ENCODE assay signal across 27 cellular contexts in genomic region chr4:98905297-98905696, GRCh38. TPM values are rescaled to one million over a fixed set of nuclear protein-coding genes. Genes with fewer than 3 reads are reported as not detected.
DNase-seq lines count a peak whose midpoint lies in the region; ATAC-seq, FAIRE-seq and TF ChIP-seq lines count a peak whose summit lies in the region.
"Had no signal": no experiment of that assay in that cellular context is flagged by ENCODE, and none has a peak within 500 bp of the region (broad histone marks: within the 10 kb centered on the region; RNA-seq: fewer than 3 reads in every experiment).

No MANE protein-coding gene starts in this region.

- H2BK20ac ChIP-seq in H9 (ENCODE audit: low read depth, low read length, poor library complexity, severe bottlenecking): no peak overlapping the region

- H4K91ac ChIP-seq in H9 (ENCODE audit: insufficient read length, low read depth, low read length): no peak overlapping the region

- H4K20me1 ChIP-seq in HepG2 (ENCODE audit: insufficient read depth, low read length) (peaks cover 43% of the 10 kb centered on the region; the same call in 1 of the 2 replicates), H9 (ENCODE audit: control insufficient read depth, insufficient read depth, insufficient read length) (no peaks in the 10 kb centered on the region), GM12878 (ENCODE audit: control insufficient read depth, insufficient read depth) (no peaks in the 10 kb centered on the region)

- H2BK12ac ChIP-seq in H9 (ENCODE audit: insufficient read length, low read depth, low read length): no peak overlapping the region

- in situ Hi-C loops in HepG2 (cut with HindIII; ENCODE audit: extremely low pct_ligation_motif_present, low pct_unique_long_range_greater_than_20kb): no loop called here
- in situ Hi-C loops in GM12878 (cut with MboI): no loop called here

- H4K5ac ChIP-seq in H9 (ENCODE audit: insufficient read length, low read depth, low read length): no peak overlapping the region

- H3K9ac ChIP-seq in HepG2 (ENCODE audit: insufficient read depth, low read depth, low read length): no peak overlapping the region
- H3K9ac ChIP-seq in H9 (ENCODE audit: extremely low read depth, insufficient read length, low read length): no peak overlapping the region
- H3K9ac ChIP-seq in GM12878 (ENCODE audit: control insufficient read depth, insufficient read depth, low read length): no peak overlapping the region

- POLR2A ChIA-PET in HepG2 (lab: Yijun Ruan, JAX): no interaction called here
- POLR2A ChIA-PET in GM12878 (lab: Charles Lee): interaction anchor here (0.6 to 2.3 kb wide), 2 partner anchors 11 to 22 kb away, joined by 5 to 7 read pairs; no protein-coding TSS in a partner anchor

- RAD21 ChIA-PET in GM12878 (lab: Charles Lee; ENCODE audit: unreplicated experiment): interaction anchor here (0.9 kb wide), 1 partner anchor 23 kb away, joined by 4 read pairs; the partner anchor contains the start of gene EIF4E

- H3K4me1 Mint-ChIP-seq in H9: peaks cover 37 to 40% of the 10 kb centered on the region in 2 experiments
- peaks cover 38 to 71% of the 10 kb centered on the region in 2 donors for H3K4me1 Mint-ChIP-seq in stimulated activated naive B cell treated with anti-CD40 and anti-IgM and Interleukin-4, amounts not matched to agents 10 μg/mL and 1 μg/mL and 100 μg/mL, for 72 hours

- TF ChIP-seq CTCF in HepG2 (CRISPR knock-in tag; IDR thresholded peaks at IDR 0.05) (no peak), right lobe of liver (IDR thresholded peaks at IDR 0.05) (no peak), H9 (conservative IDR thresholded peaks at IDR 0.05) (no peak), GM12878 (IDR thresholded peaks at IDR 0.05 in 2 of 3, conservative IDR thresholded peaks at IDR 0.05 in 1 of 3; ENCODE audit: control insufficient read depth in 2 of 3, extremely low read depth in 1 of 3, insufficient read depth in 1 of 3, low read depth in 3 of 3, low read length in 3 of 3) (no peak), GM20000 (IDR thresholded peaks at IDR 0.05; ENCODE audit: extremely low read depth, missing control alignments) (no peak)

- H3K23ac ChIP-seq in H9 (ENCODE audit: insufficient read length, low read depth, low read length): no peak overlapping the region

- H2BK15ac ChIP-seq in H9 (ENCODE audit: low read depth, low read length): no peak overlapping the region

- CTCF ChIA-PET in HepG2 (lab: Yijun Ruan, JAX; ENCODE audit: low intra/inter-chr PET ratio, low total read pairs): no interaction called here
- CTCF ChIA-PET in GM12878 (lab: Yijun Ruan, JAX): interaction anchor here (0.8 to 1.5 kb wide), 2 partner anchors 16 to 22 kb away, joined by 3 to 5 read pairs; no protein-coding TSS in a partner anchor

- TF ChIP-seq RAD21 in HepG2 (CRISPR knock-in tag; IDR thresholded peaks at IDR 0.05) (no peak), GM12878 (IDR thresholded peaks at IDR 0.05; ENCODE audit: insufficient read depth, low read depth, low read length) (no peak)

- H2AFZ ChIP-seq in HepG2 (ENCODE audit: low read length) (no peak overlapping the region), H9 (ENCODE audit: low read length) (no peak overlapping the region), GM12878 (ENCODE audit: control insufficient read depth, low read depth, low read length) (no peak overlapping the region)

- no peaks in the 10 kb centered on the region for H3K27me3 Mint-ChIP-seq in H9 (ENCODE audit: low read depth)
- H3K27me3 Mint-ChIP-seq in stimulated activated naive B cell treated with anti-CD40 and anti-IgM and Interleukin-4, amounts not matched to agents 10 μg/mL and 1 μg/mL and 100 μg/mL, for 72 hours: no peaks in the 10 kb centered on the region
- H3K27me3 Mint-ChIP-seq: activated B cell treated with CpG ODN at 0.5 μM for 24 hours; dendritic cell treated with granulocyte-macrophage colony-stimulating factor and Interleukin-4, amounts not matched to agents 40 ng/mL and 50 ng/mL, for 4 days had no signal

- ATAC-seq in HepG2 (no peak), right lobe of liver (no peak), GM12878 (peak; percentile 57), HG03196 (IDR thresholded peaks at IDR 0.05; ENCODE audit: unreplicated experiment) (no peak)
- ATAC-seq in stimulated activated naive B cell treated with anti-CD40 and anti-IgM and Interleukin-4, amounts not matched to agents 10 μg/mL and 1 μg/mL and 100 μg/mL, for 72 hours (replicated peaks): peak in 1 of 2 donors; percentile 45
- ATAC-seq: K562; right cardiac atrium; stimulated activated naive CD8-positive, alpha-beta T cell treated with anti-CD3 and anti-CD28 coated beads, Interleukin-15, Interleukin-2, amounts not matched to agents 100 U/mL and 50 U/mL, for 24 hours had no signal

- no peak overlapping the region for H2BK120ac ChIP-seq in H9 (ENCODE audit: low read depth, low read length, poor library complexity, severe bottlenecking)

- H3K27ac ChIP-seq in HepG2 (ENCODE audit: extremely low read length, insufficient read depth, low read length): no peak overlapping the region
- no peak overlapping the region for H3K27ac ChIP-seq in right lobe of liver
- no peak overlapping the region for H3K27ac ChIP-seq in H9 (ENCODE audit: insufficient read length, low read depth, low read length)
- no peak overlapping the region for H3K27ac ChIP-seq in GM12878 (ENCODE audit: control insufficient read depth, insufficient read depth)
- H3K27ac ChIP-seq: SJCRH30, thoracic aorta had no signal

- peak overlapping the region; percentile 7 to 69 (median 22); a peak in 4 of 7 replicates for H3K27ac Mint-ChIP-seq in H9
- H3K27ac Mint-ChIP-seq in stimulated activated naive B cell treated with anti-CD40 and anti-IgM and Interleukin-4, amounts not matched to agents 10 μg/mL and 1 μg/mL and 100 μg/mL, for 72 hours: peak overlapping the region; percentile 20
- H3K27ac Mint-ChIP-seq: activated B cell treated with CpG ODN at 0.5 μM for 24 hours; dendritic cell treated with granulocyte-macrophage colony-stimulating factor and Interleukin-4, amounts not matched to agents 40 ng/mL and 50 ng/mL, for 4 days had no signal

- H3K18ac ChIP-seq in H9 (ENCODE audit: insufficient read length, low read depth, low read length): no peak overlapping the region

- no peak overlapping the region for H3K14ac ChIP-seq in H9 (ENCODE audit: insufficient read depth, low read length)

- H3K4me3 ChIP-seq in HepG2 (replicated peaks in 1 of 3; ENCODE audit: insufficient read depth in 1 of 3, low read depth in 2 of 3, low read length in 3 of 3): no peak overlapping the region
- no peak overlapping the region for H3K4me3 ChIP-seq in right lobe of liver
- H3K4me3 ChIP-seq in GM12878: no peak overlapping the region
- H3K4me3 ChIP-seq: K562, SJCRH30, thoracic aorta had no signal

- H3K79me2 ChIP-seq in HepG2 (ENCODE audit: insufficient read depth, low read length): peaks cover 95% of the 10 kb centered on the region
- H3K79me2 ChIP-seq in H9 (ENCODE audit: insufficient read depth, low read length): peaks cover 62% of the 10 kb centered on the region
- peaks cover 85% of the 10 kb centered on the region for H3K79me2 ChIP-seq in GM12878 (ENCODE audit: control insufficient read depth, insufficient read depth, low read length)

- H3K56ac ChIP-seq in H9 (ENCODE audit: insufficient read length, low read depth, low read length): no peak overlapping the region

- TF ChIP-seq POLR2A in HepG2 (IDR thresholded peaks at IDR 0.05; ENCODE audit: insufficient read depth in 1 of 2, low read depth in 2 of 2, low read length in 2 of 2): no peak
- TF ChIP-seq POLR2A in right lobe of liver (IDR thresholded peaks at IDR 0.05): no peak
- no peak for TF ChIP-seq POLR2A in GM12878 (IDR thresholded peaks at IDR 0.05; ENCODE audit: low read depth, low read length)

- H3K36me3 Mint-ChIP-seq in H9 (ENCODE audit: insufficient read depth in 1 of 3, low read depth in 3 of 3): peaks cover 14 to 27% (median 23%) of the 10 kb centered on the region in 3 experiments; a peak in 6 of 7 replicates
- H3K36me3 Mint-ChIP-seq in stimulated activated naive B cell treated with anti-CD40 and anti-IgM and Interleukin-4, amounts not matched to agents 10 μg/mL and 1 μg/mL and 100 μg/mL, for 72 hours: peaks cover 34 to 44% of the 10 kb centered on the region in 2 donors

- no peaks in the 10 kb centered on the region for H3K9me3 Mint-ChIP-seq in H9
- H3K9me3 Mint-ChIP-seq in stimulated activated naive B cell treated with anti-CD40 and anti-IgM and Interleukin-4, amounts not matched to agents 10 μg/mL and 1 μg/mL and 100 μg/mL, for 72 hours: no peaks in the 10 kb centered on the region
- H3K9me3 Mint-ChIP-seq: activated B cell treated with CpG ODN at 0.5 μM for 24 hours; dendritic cell treated with granulocyte-macrophage colony-stimulating factor and Interleukin-4, amounts not matched to agents 40 ng/mL and 50 ng/mL, for 4 days had no signal

- no peak overlapping the region for H3T11ph ChIP-seq in H9 (ENCODE audit: low read length)

- H3K36me3 ChIP-seq in HepG2 (replicated peaks in 1 of 2; ENCODE audit: control insufficient read depth in 1 of 2, insufficient read depth in 2 of 2, low read length in 2 of 2): peaks cover 2 to 25% of the 10 kb centered on the region in 2 experiments
- peaks cover 0 to 9% (median 2%) of the 10 kb centered on the region in 4 donors for H3K36me3 ChIP-seq in right lobe of liver
- H3K36me3 ChIP-seq in GM12878 (ENCODE audit: control insufficient read depth in 2 of 2, insufficient read depth in 2 of 2, low read length in 1 of 2): peaks cover 0 to 15% of the 10 kb centered on the region in 2 experiments; a peak in 1 of 4 replicates

- H3K4ac ChIP-seq in H9 (ENCODE audit: low read depth, low read length): no peak overlapping the region

- no peak overlapping the region for H2AK5ac ChIP-seq in H9 (ENCODE audit: insufficient read length, low read length)

- H3K9me3 ChIP-seq in HepG2 (ENCODE audit: low read length) (no peaks in the 10 kb centered on the region), right lobe of liver (no peaks in the 10 kb centered on the region), H9 (ENCODE audit: control insufficient read depth, low read depth, low read length) (no peaks in the 10 kb centered on the region), GM12878 (replicated peaks; ENCODE audit: control insufficient read depth, insufficient read depth, low read length) (no peaks in the 10 kb centered on the region)
- H3K9me3 ChIP-seq: thoracic aorta had no signal

- WGBS in HepG2 (ENCODE audit: low lambda C conversion rate): 96% methylated on average over 3 of the region's 3 CpGs
- 87% methylated on average over 3 of the region's 3 CpGs for WGBS in right lobe of liver (ENCODE audit: insufficient coverage, low coverage, low lambda C conversion rate, missing lambda C conversion rate)
- no CpG with 5 or more reads among the region's 3 CpGs for WGBS in H9 (ENCODE audit: extremely low coverage, insufficient read length, low lambda C conversion rate)
- WGBS in GM12878 (ENCODE audit: insufficient coverage, insufficient replicate concordance, low lambda C conversion rate, missing lambda C conversion rate): 94% methylated on average over 3 of the region's 3 CpGs

- DNase-seq in HepG2 (ENCODE audit: low spot score) (no peak), right lobe of liver (no peak), H9 (no peak), GM12878 (ENCODE audit: low read depth, low spot score) (no peak), GM20000 (ENCODE audit: low spot score) (no peak)
- DNase-seq in stimulated activated naive B cell treated with anti-CD40 and anti-IgM and Interleukin-4, amounts not matched to agents 10 μg/mL and 1 μg/mL and 100 μg/mL, for 72 hours: no peak
- DNase-seq: ACHN; activated B cell treated with CpG ODN at 0.5 μM for 24 hours; activated CD4-positive, alpha-beta T cell treated with anti-CD3 and anti-CD28 coated beads, Interleukin-2, amount 50 U/mL, for 48 hours; activated CD8-positive, alpha-beta memory T cell treated with anti-CD3 and anti-CD28 coated beads, Interleukin-2, amount 50 U/mL, for 4 hours; activated effector memory CD4-positive, alpha-beta T cell treated with anti-CD3 and anti-CD28 coated beads, Interleukin-2, amount 50 U/mL, for 16 hours; central memory CD4-positive, alpha-beta T cell; COR-L47; erythroblast; GOT3; NCI-H1048; NCI-H2107; NCI-H446; posterior cingulate gyrus; right cardiac atrium; SJCRH30; stimulated activated CD4-positive, alpha-beta T cell treated with anti-CD3 and anti-CD28 coated beads, Interleukin-1b, Interleukin-23, amount 100 ng/mL, for 48 hours; stimulated activated naive CD8-positive, alpha-beta T cell treated with anti-CD3 and anti-CD28 coated beads, Interleukin-15, Interleukin-2, amounts not matched to agents 100 U/mL and 50 U/mL, for 24 hours had no signal

- no peak overlapping the region for H2BK5ac ChIP-seq in H9 (ENCODE audit: insufficient read length, low read length)

- BruUV-seq in HepG2 (replicated peaks; lab: Mats Ljungman, UMichigan) (no TSS peak), GM12878 (replicated peaks; lab: Mats Ljungman, UMichigan) (no TSS peak)

- peaks cover 17% of the 10 kb centered on the region for H3K79me1 ChIP-seq in H9 (ENCODE audit: insufficient read depth, low read depth, low read length, poor library complexity, severe bottlenecking)

- H4K8ac ChIP-seq in H9 (replicated peaks; ENCODE audit: insufficient read length, low read depth, low read length): no peak overlapping the region

- H3K27me3 ChIP-seq in HepG2 (ENCODE audit: control insufficient read depth in 1 of 2, insufficient read depth in 2 of 2, low read length in 2 of 2): no peaks in the 10 kb centered on the region
- no peaks in the 10 kb centered on the region for H3K27me3 ChIP-seq in right lobe of liver
- H3K27me3 ChIP-seq in H9 (ENCODE audit: insufficient read depth, low read length): no peaks in the 10 kb centered on the region
- no peaks in the 10 kb centered on the region for H3K27me3 ChIP-seq in GM12878 (replicated peaks in 1 of 2; ENCODE audit: control insufficient read depth in 2 of 2, insufficient read depth in 2 of 2, low read length in 1 of 2)
- H3K27me3 ChIP-seq: SJCRH30 had no signal

- no peak for TF ChIP-seq EP300 in HepG2 (IDR thresholded peaks at IDR 0.05; ENCODE audit: low read depth in 2 of 2, low read length in 2 of 2)
- no peak for TF ChIP-seq EP300 in HepG2 (CRISPR knock-in tag; IDR thresholded peaks at IDR 0.05; ENCODE audit: borderline replicate concordance)
- no peak for TF ChIP-seq EP300 in GM12878 (IDR thresholded peaks at IDR 0.05; ENCODE audit: borderline replicate concordance in 1 of 2, control insufficient read depth in 1 of 2, low read depth in 2 of 2, low read length in 2 of 2)

- intact Hi-C loops in HepG2 (cut with micrococcal nuclease; ENCODE audit: unreplicated experiment): no loop called here
- intact Hi-C loops in right lobe of liver (cut with DNase I): no loop called here
- intact Hi-C loops in GM12878 (cut with micrococcal nuclease; ENCODE audit: unreplicated experiment): no loop called here

- FAIRE-seq in HepG2 (lab: Jason Lieb, UNC) (no peak), GM12878 (lab: Jason Lieb, UNC) (no peak)
- FAIRE-seq: K562 had no signal

- no peak overlapping the region for H3K4me2 ChIP-seq in HepG2 (ENCODE audit: low read depth, low read length)
- no peak overlapping the region for H3K4me2 ChIP-seq in H9 (ENCODE audit: insufficient read depth, insufficient read length, low read length)
- H3K4me2 ChIP-seq in GM12878 (ENCODE audit: control insufficient read depth, insufficient read depth): no peak overlapping the region

- no peak overlapping the region for H3K4me3 Mint-ChIP-seq in H9
- H3K4me3 Mint-ChIP-seq in stimulated activated naive B cell treated with anti-CD40 and anti-IgM and Interleukin-4, amounts not matched to agents 10 μg/mL and 1 μg/mL and 100 μg/mL, for 72 hours: no peak overlapping the region
- H3K4me3 Mint-ChIP-seq: activated B cell treated with CpG ODN at 0.5 μM for 24 hours; dendritic cell treated with granulocyte-macrophage colony-stimulating factor and Interleukin-4, amounts not matched to agents 40 ng/mL and 50 ng/mL, for 4 days had no signal

- no peaks in the 10 kb centered on the region for H3K23me2 ChIP-seq in H9 (ENCODE audit: insufficient read length, low read depth, low read length, poor library complexity, severe bottlenecking)

- H3K4me1 ChIP-seq in HepG2 (ENCODE audit: insufficient read depth, low read length) (peaks cover 25% of the 10 kb centered on the region), right lobe of liver (peaks cover 0 to 24% (median 0%) of the 10 kb centered on the region in 4 donors), H9 (ENCODE audit: insufficient read depth, low read length) (peaks cover 2% of the 10 kb centered on the region; the same call in 1 of the 2 replicates), GM12878 (ENCODE audit: control insufficient read depth, insufficient read depth, low read length) (peaks cover 4% of the 10 kb centered on the region; the same call in 1 of the 2 replicates)
- H3K4me1 ChIP-seq: SJCRH30 had no signal

- SMC1A ChIA-PET in GM12878 (lab: Charles Lee; ENCODE audit: uncharacterized antibody, unreplicated experiment): interaction anchor here (0.6 to 1.1 kb wide), 2 partner anchors 14 to 761 kb away, joined by 3 to 6 read pairs; no protein-coding TSS in a partner anchor

RNA-seq across cellular contexts. Expression of gene EIF4E, which starts 23.6 kb away (rescaled TPM):
- total RNA-seq in HepG2 (2016; rRNA removed; fragmentation: Illumina TruSeq; extraction: Trizol) (194 and 288 TPM in 2 replicates), right lobe of liver (10 to 100 TPM; 28.4 to 48.8 (median 34.3) TPM), H9 (2021) (163 and 166 TPM in 2 replicates), GM12878 (2014; rRNA removed) (110 and 150 TPM in 2 replicates), GM12878 (2014; rRNA removed; fragmentation: Illumina TruSeq; extraction: Trizol) (247 and 272 TPM in 2 replicates), GM12878 (2021) (104 and 119 TPM in 2 replicates)
- total RNA-seq in HepG2 (2016; cell fraction: cytosol; rRNA removed; fragmentation: Illumina TruSeq; extraction: Trizol; ENCODE audit: low read depth): 40.9 and 48.1 TPM in 2 replicates
- 189 and 288 TPM in 2 replicates for total RNA-seq in HepG2 (2016; cell fraction: insoluble cytoplasmic fraction; rRNA removed; fragmentation: Illumina TruSeq; extraction: Trizol)
- 81.4 and 95.8 TPM in 2 replicates for total RNA-seq in HepG2 (2016; cell fraction: membrane; rRNA removed; fragmentation: Illumina TruSeq; extraction: Trizol)
- total RNA-seq in HepG2 (2016; cell fraction: nucleus; rRNA removed; fragmentation: Illumina TruSeq; extraction: Trizol): 82.9 and 99.3 TPM in 2 replicates
- polyA plus RNA-seq in HepG2 (2011; rRNA removed) (37.1 and 50.8 TPM in 2 replicates), GM12878 (2011; rRNA removed) (158 and 229 TPM in 2 replicates), GM12878 (2014; fragmentation: Illumina TruSeq; extraction: Trizol) (145 and 213 TPM in 2 replicates), GM12878 (2014; fragmentation: Nextera tagmentation; extraction: Ambion mirVana) (100 to 1,000 TPM; 167 to 372 TPM), GM12878 (2014; rRNA removed) (95.5 and 104 TPM in 2 replicates), GM12878 (2016; fragmentation: Nextera tagmentation; extraction: Ambion mirVana) (100 to 1,000 TPM; 182 to 195 TPM)
- 26.0 and 35.9 TPM in 2 replicates for polyA plus RNA-seq in HepG2 (2011; cell fraction: cytosol; rRNA removed)
- 15.4 and 20.2 TPM in 2 replicates for polyA plus RNA-seq in HepG2 (2011; cell fraction: nucleus; rRNA removed)
- 53.5 and 67.1 TPM in 2 replicates for polyA plus RNA-seq in HepG2 (2012)
- 13.9 and 17.2 TPM in 2 replicates for polyA plus RNA-seq in HepG2 (2016; cell fraction: cytosol; fragmentation: Illumina TruSeq; extraction: Trizol; ENCODE audit: low read depth)
- 202 and 240 TPM in 2 replicates for polyA plus RNA-seq in HepG2 (2016; cell fraction: insoluble cytoplasmic fraction; fragmentation: Illumina TruSeq; extraction: Trizol; ENCODE audit: low read depth)
- polyA plus RNA-seq in HepG2 (2016; cell fraction: membrane; fragmentation: Illumina TruSeq; extraction: Trizol; ENCODE audit: low read depth): 27.3 and 34.3 TPM in 2 replicates
- 73.4 and 87.3 TPM in 2 replicates for polyA plus RNA-seq in HepG2 (2016; cell fraction: nucleus; fragmentation: Illumina TruSeq; extraction: Trizol; ENCODE audit: insufficient read depth, low read depth)
- 17.0 and 19.1 TPM in 2 replicates for polyA minus RNA-seq in HepG2 (2011; rRNA and poly(A)+ RNA removed; ENCODE audit: low replicate concordance)
- 66.1 and 67.1 TPM in 2 replicates for polyA minus RNA-seq in HepG2 (2011; cell fraction: cytosol; rRNA and poly(A)+ RNA removed)
- polyA minus RNA-seq in HepG2 (2011; cell fraction: nucleus; rRNA and poly(A)+ RNA removed): 70.2 and 70.7 TPM in 2 replicates
- total RNA-seq in GM12878 (2013; cell fraction: nucleolus; rRNA removed): 103 and 122 TPM in 2 replicates
- polyA plus RNA-seq in GM12878 (2011; ENCODE audit: low read depth): 20.4 TPM
- 50.1 and 63.6 TPM in 2 replicates for polyA plus RNA-seq in GM12878 (2011; cell fraction: cytosol; rRNA removed)
- 42.9 and 79.1 TPM in 2 replicates for polyA plus RNA-seq in GM12878 (2011; cell fraction: nucleus; rRNA removed)
- 43.7 and 54.1 TPM in 2 replicates for polyA plus RNA-seq in GM12878 (2012)
- polyA minus RNA-seq in GM12878 (2011; rRNA and poly(A)+ RNA removed): 51.8 and 107 TPM in 2 replicates
- polyA minus RNA-seq in GM12878 (2011; cell fraction: cytosol; rRNA and poly(A)+ RNA removed): 47.4 and 54.5 TPM in 2 replicates
- polyA minus RNA-seq in GM12878 (2011; cell fraction: nucleus; rRNA and poly(A)+ RNA removed): 34.3 and 75.1 TPM in 2 replicates
